In genomic region chr1:59485949-59486348, GRCh38 we compare ENCODE assay signal across 1 cellular context.
TF ChIP-seq lines count a peak whose summit lies in the region.

No MANE protein-coding gene starts in this region.

TF ChIP-seq in K562, 482 proteins besides CTCF, POLR2A, EP300 and RAD21:
- TF ChIP-seq SMAD1 (IDR thresholded peaks at IDR 0.05; ENCODE audit: low read depth, low read length, partially characterized antibody): peak; percentile 33
- TF ChIP-seq NFIX (CRISPR knock-in tag; IDR thresholded peaks at IDR 0.05; ENCODE audit: low read depth): peak; percentile 87
- TF ChIP-seq NFIC (IDR thresholded peaks at IDR 0.05): peak; percentile 95
- no peak for TF ChIP-seq ATF1 (CRISPR knock-in tag; IDR thresholded peaks at IDR 0.05)
- TF ChIP-seq ATF1 (tag; IDR thresholded peaks at IDR 0.05): no peak
- no peak for TF ChIP-seq GABPA (tag; conservative IDR thresholded peaks at IDR 0.05; ENCODE audit: low read depth)
